In genomic region chr17:28907709-28908475, GRCh38 we compare ENCODE assay signal across 10 cellular contexts. TPM values are rescaled to one million over a fixed set of nuclear protein-coding genes. Genes with fewer than 3 reads are reported as not detected.
DNase-seq lines count a peak whose midpoint lies in the region; ATAC-seq and TF ChIP-seq lines count a peak whose summit lies in the region.
"Had no signal": no experiment of that assay in that cellular context is flagged by ENCODE, and none has a peak within 500 bp of the region (broad histone marks: within the 10 kb centered on the region; RNA-seq: fewer than 3 reads in every experiment).

No MANE protein-coding gene starts in this region.

- H3K27me3 ChIP-seq in heart left ventricle (no peaks in the 10 kb centered on the region), sigmoid colon (no peaks in the 10 kb centered on the region), MG63 (no peaks in the 10 kb centered on the region)

- H3K4me3 ChIP-seq in heart left ventricle (no peak overlapping the region), sigmoid colon (no peak overlapping the region), MG63 (no peak overlapping the region)
- H3K4me3 ChIP-seq: lung had no signal

- no peaks in the 10 kb centered on the region for H3K9me3 ChIP-seq in heart left ventricle
- no peaks in the 10 kb centered on the region for H3K9me3 ChIP-seq in sigmoid colon
- H3K9me3 ChIP-seq in MG63: no peaks in the 10 kb centered on the region

- TF ChIP-seq CTCF in CD14-positive monocyte (IDR thresholded peaks at IDR 0.05) (no peak), heart left ventricle (IDR thresholded peaks at IDR 0.05) (no peak), sigmoid colon (IDR thresholded peaks at IDR 0.05) (no peak)

- no peaks in the 10 kb centered on the region for H3K9me3 Mint-ChIP-seq in CD14-positive monocyte
- H3K9me3 Mint-ChIP-seq in activated T-helper 1 cell treated with anti-CD3 and anti-CD28 coated beads, Interleukin-12 subunit alpha, Interleukin-12 subunit beta, Interleukin-2, Interleukin-4 antibody, amounts not matched to agents 30 ng/mL and 10 ng/mL and 1 ng/mL, durations not matched to agents 14 hours and 24 hours and 36 hours: no peaks in the 10 kb centered on the region

- H3K4me1 Mint-ChIP-seq in CD14-positive monocyte: peaks cover 10% of the 10 kb centered on the region
- H3K4me1 Mint-ChIP-seq in activated T-helper 1 cell treated with anti-CD3 and anti-CD28 coated beads, Interleukin-12 subunit alpha, Interleukin-12 subunit beta, Interleukin-2, Interleukin-4 antibody, amounts not matched to agents 30 ng/mL and 10 ng/mL and 1 ng/mL, durations not matched to agents 14 hours and 24 hours and 36 hours (ENCODE audit: low read depth): peaks cover 7% of the 10 kb centered on the region

- no peak for DNase-seq in CD14-positive monocyte (ENCODE audit: low spot score)
- DNase-seq in activated T-helper 1 cell treated with anti-CD3 and anti-CD28 coated beads, Interleukin-12 subunit alpha, Interleukin-12 subunit beta, Interleukin-2, Interleukin-4 antibody, amounts not matched to agents 30 ng/mL and 10 ng/mL and 1 ng/mL, durations not matched to agents 14 hours and 24 hours and 36 hours (ENCODE audit: low spot score): no peak
- no peak for DNase-seq in heart left ventricle
- no peak for DNase-seq in sigmoid colon
- DNase-seq in MG63: no peak
- DNase-seq in NCI-H2196 (lab: John Stamatoyannopoulos, UW; ENCODE audit: unreplicated experiment): no peak
- DNase-seq in left lobe of liver (ENCODE audit: low spot score): no peak
- DNase-seq: activated CD4-positive, alpha-beta T cell treated with anti-CD3 and anti-CD28 coated beads, Interleukin-2, amount 50 U/mL, for 1 hour had no signal

- no peak for TF ChIP-seq POLR2A in heart left ventricle (IDR thresholded peaks at IDR 0.05)
- TF ChIP-seq POLR2A in sigmoid colon (IDR thresholded peaks at IDR 0.05): no peak

- H3K4me1 ChIP-seq in heart left ventricle (peaks cover 0 to 35% (median 26%) of the 10 kb centered on the region in 12 donors), sigmoid colon (peaks cover 0 to 42% (median 39%) of the 10 kb centered on the region in 4 donors)

- ATAC-seq in heart left ventricle: peak in 2 of 4 donors; percentile 4 to 12
- ATAC-seq in left lobe of liver: no peak
- no peak for ATAC-seq in GM21390 (IDR thresholded peaks at IDR 0.05; ENCODE audit: unreplicated experiment)

- TF ChIP-seq EP300 in sigmoid colon (IDR thresholded peaks at IDR 0.05): no peak

- H3K4me3 Mint-ChIP-seq in CD14-positive monocyte: no peak overlapping the region
- no peak overlapping the region for H3K4me3 Mint-ChIP-seq in activated T-helper 1 cell treated with anti-CD3 and anti-CD28 coated beads, Interleukin-12 subunit alpha, Interleukin-12 subunit beta, Interleukin-2, Interleukin-4 antibody, amounts not matched to agents 30 ng/mL and 10 ng/mL and 1 ng/mL, durations not matched to agents 14 hours and 24 hours and 36 hours

- peaks cover 68% of the 10 kb centered on the region in 2 donors for H3K36me3 Mint-ChIP-seq in CD14-positive monocyte
- H3K36me3 Mint-ChIP-seq in activated T-helper 1 cell treated with anti-CD3 and anti-CD28 coated beads, Interleukin-12 subunit alpha, Interleukin-12 subunit beta, Interleukin-2, Interleukin-4 antibody, amounts not matched to agents 30 ng/mL and 10 ng/mL and 1 ng/mL, durations not matched to agents 14 hours and 24 hours and 36 hours (ENCODE audit: low read depth): peaks cover 49% of the 10 kb centered on the region

- H3K27ac ChIP-seq in heart left ventricle: peak overlapping the region in 10 of 12 donors; percentile 14 to 78 (median 48)
- peak overlapping the region; percentile 72 to 88 (median 84) for H3K27ac ChIP-seq in sigmoid colon

- peak overlapping the region in 4 of 7 donors; percentile 32 to 88 (median 42) for H3K27ac Mint-ChIP-seq in CD14-positive monocyte
- peak overlapping the region; percentile 29 for H3K27ac Mint-ChIP-seq in activated T-helper 1 cell treated with anti-CD3 and anti-CD28 coated beads, Interleukin-12 subunit alpha, Interleukin-12 subunit beta, Interleukin-2, Interleukin-4 antibody, amounts not matched to agents 30 ng/mL and 10 ng/mL and 1 ng/mL, durations not matched to agents 14 hours and 24 hours and 36 hours

- 60 to 81% (median 73%) methylated on average over 3 of the region's 3 CpGs for WGBS in heart left ventricle, 4 donors
- 77 to 85% methylated on average over 3 of the region's 3 CpGs for WGBS in sigmoid colon, 2 donors

- H3K36me3 ChIP-seq in heart left ventricle (peaks cover 0 to 79% (median 73%) of the 10 kb centered on the region in 9 donors), sigmoid colon (peaks cover 43 to 62% (median 50%) of the 10 kb centered on the region in 4 donors), MG63 (peaks cover 75% of the 10 kb centered on the region)

- H3K27me3 Mint-ChIP-seq in CD14-positive monocyte (ENCODE audit: low read depth in 3 of 3): peaks cover 0 to 2% (median 2%) of the 10 kb centered on the region in 3 donors
- no peaks in the 10 kb centered on the region for H3K27me3 Mint-ChIP-seq in activated T-helper 1 cell treated with anti-CD3 and anti-CD28 coated beads, Interleukin-12 subunit alpha, Interleukin-12 subunit beta, Interleukin-2, Interleukin-4 antibody, amounts not matched to agents 30 ng/mL and 10 ng/mL and 1 ng/mL, durations not matched to agents 14 hours and 24 hours and 36 hours (ENCODE audit: insufficient read depth)

- intact Hi-C loops in CD14-positive monocyte (cut with micrococcal nuclease) (loop anchor here in 1 of 2 donors (10.0 kb wide), 1 partner anchor 207 kb away; no protein-coding TSS in a partner anchor), heart left ventricle (cut with DNase I) (loop anchor here in 2 of 10 donors (5.0 kb wide), 2 partner anchors 51 to 151 kb away; partner anchors contain the start of gene ERAL1 (in 1 of the 2)), sigmoid colon (cut with DNase I) (no loop called here)
- intact Hi-C loops in activated T-helper 1 cell treated with anti-CD3 and anti-CD28 coated beads, Interleukin-12 subunit alpha, Interleukin-12 subunit beta, Interleukin-2, Interleukin-4 antibody, amounts not matched to agents 30 ng/mL and 10 ng/mL and 1 ng/mL, durations not matched to agents 14 hours and 24 hours and 36 hours (cut with micrococcal nuclease): no loop called here

RNA-seq across cellular contexts. Expression of gene DHRS13, which starts 5.0 kb away (rescaled TPM):
- polyA plus RNA-seq in CD14-positive monocyte (1 to 10 TPM; 3.7 to 4.5 TPM), heart left ventricle (1 to 10 TPM; 3.6 to 6.3 TPM), sigmoid colon (10 to 100 TPM in 1 of 3 donors, 1 to 10 TPM in 2; 2.1 to 15.0 (median 3.0) TPM)
- total RNA-seq in activated T-helper 1 cell treated with anti-CD3 and anti-CD28 coated beads, Interleukin-12 subunit alpha, Interleukin-12 subunit beta, Interleukin-2, Interleukin-4 antibody, amounts not matched to agents 30 ng/mL and 10 ng/mL and 1 ng/mL, durations not matched to agents 14 hours and 24 hours and 36 hours: 34.6 and 34.9 TPM in 2 replicates
- total RNA-seq in heart left ventricle (1 to 10 TPM; 2.2 to 4.8 (median 2.6) TPM), sigmoid colon (1 to 10 TPM; 3.2 to 8.4 (median 3.9) TPM), left lobe of liver (5.5 TPM)
- 10.3 and 12.0 TPM in 2 replicates for total RNA-seq in MG63 (2014; rRNA removed; shearing (Covaris generic); ENCODE audit: low replicate concordance)

RNA-seq across cellular contexts. Expression of gene FLOT2, which starts 10.4 kb away (rescaled TPM):
- polyA plus RNA-seq in CD14-positive monocyte: 100 to 1,000 TPM; 244 to 271 TPM
- total RNA-seq in activated T-helper 1 cell treated with anti-CD3 and anti-CD28 coated beads, Interleukin-12 subunit alpha, Interleukin-12 subunit beta, Interleukin-2, Interleukin-4 antibody, amounts not matched to agents 30 ng/mL and 10 ng/mL and 1 ng/mL, durations not matched to agents 14 hours and 24 hours and 36 hours: 92.2 and 98.8 TPM in 2 replicates
- 100 to 1,000 TPM in 3 of 9 donors, 10 to 100 TPM in 6; 81.1 to 139 (median 95.2) TPM for total RNA-seq in heart left ventricle
- polyA plus RNA-seq in heart left ventricle: 10 to 100 TPM; 52.7 to 68.5 TPM
- total RNA-seq in sigmoid colon: 10 to 100 TPM; 38.5 to 72.5 (median 52.4) TPM
- polyA plus RNA-seq in sigmoid colon: 10 to 100 TPM; 27.3 to 91.8 (median 36.6) TPM
- 72.9 and 85.2 TPM in 2 replicates for total RNA-seq in MG63 (2014; rRNA removed; shearing (Covaris generic); ENCODE audit: low replicate concordance)
- 70.6 TPM for total RNA-seq in left lobe of liver

RNA-seq across cellular contexts. Expression of gene PHF12, which starts 43.4 kb away (rescaled TPM):
- polyA plus RNA-seq in CD14-positive monocyte: 1 to 10 TPM; 1.4 to 2.5 TPM
- total RNA-seq in activated T-helper 1 cell treated with anti-CD3 and anti-CD28 coated beads, Interleukin-12 subunit alpha, Interleukin-12 subunit beta, Interleukin-2, Interleukin-4 antibody, amounts not matched to agents 30 ng/mL and 10 ng/mL and 1 ng/mL, durations not matched to agents 14 hours and 24 hours and 36 hours: 58.4 and 64.9 TPM in 2 replicates
- 10 to 100 TPM; 13.3 to 31.2 (median 21.5) TPM for total RNA-seq in heart left ventricle
- 10 to 100 TPM in 1 of 2 donors, 1 to 10 TPM in 1; 8.2 to 10.4 TPM for polyA plus RNA-seq in heart left ventricle
- 10 to 100 TPM; 39.1 to 54.3 (median 45.2) TPM for total RNA-seq in sigmoid colon
- 10 to 100 TPM in 2 of 3 donors, 1 to 10 TPM in 1; 6.9 to 24.7 (median 13.8) TPM for polyA plus RNA-seq in sigmoid colon
- 4.8 and 8.4 TPM in 2 replicates for total RNA-seq in MG63 (2014; rRNA removed; shearing (Covaris generic); ENCODE audit: low replicate concordance)
- total RNA-seq in left lobe of liver: 15.2 TPM

RNA-seq across cellular contexts. Expression of gene ERAL1, which starts 53.1 kb away (rescaled TPM):
- polyA plus RNA-seq in CD14-positive monocyte (10 to 100 TPM; 33.8 to 34.5 TPM), heart left ventricle (10 to 100 TPM; 35.5 to 63.9 TPM), sigmoid colon (10 to 100 TPM; 27.0 to 43.2 (median 41.7) TPM)
- total RNA-seq in activated T-helper 1 cell treated with anti-CD3 and anti-CD28 coated beads, Interleukin-12 subunit alpha, Interleukin-12 subunit beta, Interleukin-2, Interleukin-4 antibody, amounts not matched to agents 30 ng/mL and 10 ng/mL and 1 ng/mL, durations not matched to agents 14 hours and 24 hours and 36 hours: 60.4 and 61.5 TPM in 2 replicates
- total RNA-seq in heart left ventricle (10 to 100 TPM; 28.0 to 78.2 (median 41.1) TPM), sigmoid colon (10 to 100 TPM; 20.2 to 41.9 (median 30.3) TPM), left lobe of liver (25.3 TPM)
- 34.5 and 60.8 TPM in 2 replicates for total RNA-seq in MG63 (2014; rRNA removed; shearing (Covaris generic); ENCODE audit: low replicate concordance)
